ENCODE assay signal across 29 cellular contexts in the genomic region with DNA sequence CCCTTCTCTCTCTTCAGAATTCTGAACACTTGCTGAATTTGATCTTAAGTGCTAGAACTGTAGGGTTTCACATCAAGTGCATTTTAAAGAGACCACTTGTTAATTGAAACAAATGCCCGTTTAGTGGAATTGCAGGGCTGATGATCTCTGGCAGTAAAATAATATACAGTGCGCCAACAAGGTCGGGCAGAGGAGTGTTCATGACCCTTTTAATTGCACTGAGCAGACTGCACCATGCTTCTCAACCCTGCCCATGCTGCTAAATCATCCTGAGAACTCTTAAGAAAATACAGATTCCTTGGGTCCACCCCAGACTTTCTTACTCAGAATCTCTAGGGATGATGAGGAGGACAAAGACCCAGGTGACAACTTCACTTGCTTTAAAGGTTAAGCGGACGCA.
"Had no signal": no experiment of that assay in that cellular context is flagged by ENCODE, and none has a peak within 500 bp of the region (broad histone marks: within the 10 kb centered on the region; RNA-seq: fewer than 3 reads in every experiment).

No MANE protein-coding gene starts in this region.

- H3K4me3 Mint-ChIP-seq: activated B cell treated with CpG ODN at 0.5 μM for 24 hours; activated CD4-positive, alpha-beta T cell treated with anti-CD3 and anti-CD28 coated beads for 36 hours; activated naive CD8-positive, alpha-beta T cell; nephron; stimulated activated effector memory CD8-positive, alpha-beta T cell treated with anti-CD3 and anti-CD28 coated beads, Interleukin-12 subunit alpha, Interleukin-12 subunit beta, amount 100 ng/mL, for 72 hours; stimulated activated naive CD8-positive, alpha-beta T cell treated with anti-CD3 and anti-CD28 coated beads, Interleukin-15, amount 100 ng/mL, for 72 hours; T-helper 2 cell treated with Interferon-gamma antibody and Interleukin-4, amounts not matched to agents 5 μg/mL and 100 μg/mL, for 36 hours had no signal

- H3K27ac ChIP-seq: adrenal gland, body of pancreas, colonic mucosa, epithelial cell of prostate, esophagus squamous epithelium, left lung, lower lobe of right lung, neutrophil, thyroid gland, upper lobe of left lung, vagina had no signal

- H3K9me3 ChIP-seq: adrenal gland, body of pancreas, colonic mucosa, esophagus squamous epithelium, left lung, lower lobe of right lung, neutrophil, thyroid gland, upper lobe of left lung, vagina had no signal

- H3K9me3 Mint-ChIP-seq: activated B cell treated with CpG ODN at 0.5 μM for 24 hours; nephron; stimulated activated effector memory CD8-positive, alpha-beta T cell treated with anti-CD3 and anti-CD28 coated beads, Interleukin-12 subunit alpha, Interleukin-12 subunit beta, amount 100 ng/mL, for 72 hours; T-helper 2 cell treated with Interferon-gamma antibody and Interleukin-4, amounts not matched to agents 5 μg/mL and 100 μg/mL, for 36 hours had no signal

- H3K4me1 ChIP-seq: body of pancreas had no signal

- H3K4me3 ChIP-seq: adrenal gland, body of pancreas, colonic mucosa, esophagus squamous epithelium, left lung, lower lobe of right lung, thyroid gland, upper lobe of left lung, vagina had no signal

- DNase-seq: activated B cell treated with CpG ODN at 0.5 μM for 24 hours; activated CD4-positive, alpha-beta T cell treated with anti-CD3 and anti-CD28 coated beads for 36 hours; activated CD4-positive, alpha-beta T cell treated with anti-CD3 and anti-CD28 coated beads, Interleukin-2, amount 50 U/mL, for 4 hours; activated CD8-positive, alpha-beta memory T cell treated with anti-CD3 and anti-CD28 coated beads for 24 hours; activated effector memory CD4-positive, alpha-beta T cell treated with Interleukin-2 at 50 U/mL for 16 hours; activated naive CD4-positive, alpha-beta T cell treated with Interleukin-2 at 50 U/mL for 16 hours; adrenal gland; aorta; body of pancreas; colonic mucosa; effector CD8-positive, alpha-beta T cell; esophagus squamous epithelium; foreskin melanocyte; kidney glomerular epithelial cell; left lung; lower lobe of right lung; mesendoderm; small intestine; stimulated activated CD4-positive, alpha-beta T cell treated with anti-CD3 and anti-CD28 coated beads, Interleukin-4, amount 100 ng/mL, for 24 hours; stimulated activated naive CD8-positive, alpha-beta T cell treated with anti-CD3 and anti-CD28 coated beads, Interleukin-15, amount 100 ng/mL, for 72 hours; thyroid gland; upper lobe of left lung had no signal

- H3K27me3 ChIP-seq: adrenal gland, body of pancreas, colonic mucosa, esophagus squamous epithelium, left lung, neutrophil, thyroid gland, upper lobe of left lung, vagina had no signal

- H3K36me3 ChIP-seq: adrenal gland, colonic mucosa, esophagus squamous epithelium, left lung, lower lobe of right lung, neutrophil, thyroid gland, upper lobe of left lung, vagina had no signal

- H3K36me3 Mint-ChIP-seq: stimulated activated effector memory CD8-positive, alpha-beta T cell treated with anti-CD3 and anti-CD28 coated beads, Interleukin-12 subunit alpha, Interleukin-12 subunit beta, amount 100 ng/mL, for 72 hours had no signal

- H3K27ac Mint-ChIP-seq: activated CD4-positive, alpha-beta T cell treated with anti-CD3 and anti-CD28 coated beads for 36 hours; stimulated activated effector memory CD8-positive, alpha-beta T cell treated with anti-CD3 and anti-CD28 coated beads, Interleukin-12 subunit alpha, Interleukin-12 subunit beta, amount 100 ng/mL, for 72 hours; stimulated activated naive CD8-positive, alpha-beta T cell treated with anti-CD3 and anti-CD28 coated beads, Interleukin-15, amount 100 ng/mL, for 72 hours had no signal

- H3K27me3 Mint-ChIP-seq: activated B cell treated with CpG ODN at 0.5 μM for 24 hours; activated CD4-positive, alpha-beta T cell treated with anti-CD3 and anti-CD28 coated beads for 36 hours; activated naive CD8-positive, alpha-beta T cell; stimulated activated naive CD8-positive, alpha-beta T cell treated with anti-CD3 and anti-CD28 coated beads, Interleukin-15, amount 100 ng/mL, for 72 hours had no signal

- ATAC-seq: activated CD4-positive, alpha-beta T cell treated with anti-CD3 and anti-CD28 coated beads for 36 hours; body of pancreas; stimulated activated effector memory CD8-positive, alpha-beta T cell treated with anti-CD3 and anti-CD28 coated beads, Interleukin-12 subunit alpha, Interleukin-12 subunit beta, amount 100 ng/mL, for 72 hours; stimulated activated naive CD8-positive, alpha-beta T cell treated with anti-CD3 and anti-CD28 coated beads, Interleukin-15, amount 100 ng/mL, for 72 hours had no signal
